Comparison of ENCODE assay signal across 20 cellular contexts in genomic region chr2:127231130-127231865, GRCh38. TPM values are rescaled to one million over a fixed set of nuclear protein-coding genes. Genes with fewer than 3 reads are reported as not detected.
DNase-seq lines count a peak whose midpoint lies in the region; ATAC-seq and TF ChIP-seq lines count a peak whose summit lies in the region.
"Had no signal": no experiment of that assay in that cellular context is flagged by ENCODE, and none has a peak within 500 bp of the region (broad histone marks: within the 10 kb centered on the region; RNA-seq: fewer than 3 reads in every experiment).

No MANE protein-coding gene starts in this region.

- DNase-seq in GM03348 (ENCODE audit: low spot score), result peak; percentile 39
- peak; percentile 3 for DNase-seq in choroid plexus epithelial cell (ENCODE audit: low read depth)
- DNase-seq in left lobe of liver (ENCODE audit: low spot score), result peak; percentile 84
- no peak for DNase-seq in sciatic nerve (ENCODE audit: low spot score)
- no peak for DNase-seq in mammary epithelial cell
- DNase-seq: DMS 273 treated with DMSO at 0.1 percent for 48 hours, GDM1, HFFc6, NCI-H1048, NCI-H146, NCI-H2081, NCI-H510A treated with DMSO at 0.1 percent for 48 hours, NCI-H82, PC-9, SJCRH30 had no signal

- in situ Hi-C loops in mammary epithelial cell (cut with MboI; ENCODE audit: low sequenced_read_pairs in 2 of 2), result no loop called here

- H4K20me1 ChIP-seq in mammary epithelial cell (ENCODE audit: insufficient read depth, low read length), result no peaks in the 10 kb centered on the region

- WGBS in mammary epithelial cell (ENCODE audit: low coverage, missing lambda C conversion rate), result 76% methylated on average over 6 of the region's 6 CpGs

- no peak overlapping the region for H3K9ac ChIP-seq in mammary epithelial cell (ENCODE audit: insufficient read depth, low read length)

- no peaks in the 10 kb centered on the region for H3K9me3 ChIP-seq in mammary epithelial cell (replicated peaks; ENCODE audit: insufficient read depth, low read length)
- H3K9me3 ChIP-seq: SJCRH30 had no signal

- peaks cover 4% of the 10 kb centered on the region for H3K4me1 ChIP-seq in mammary epithelial cell (ENCODE audit: insufficient read depth, low read length)
- H3K4me1 ChIP-seq: SJCRH30 had no signal

- dilution Hi-C loops in mammary epithelial cell (cut with HindIII; ENCODE audit: low sequenced_read_pairs), result no loop called here

- CTCF ChIA-PET in mammary epithelial cell (lab: Charles Lee; ENCODE audit: low non-redundant PET), result interaction anchor here (0.6 kb wide), 1 partner anchor 68 kb away, joined by 6 read pairs; no protein-coding TSS in a partner anchor

- TF ChIP-seq CTCF in choroid plexus epithelial cell (conservative IDR thresholded peaks at IDR 0.05; ENCODE audit: low read depth, low read length), result no peak
- no peak for TF ChIP-seq CTCF in mammary epithelial cell (conservative IDR thresholded peaks at IDR 0.05 in 1 of 2, IDR thresholded peaks at IDR 0.05 in 1 of 2; ENCODE audit: extremely low read depth in 1 of 2, insufficient read depth in 1 of 2, low read depth in 1 of 2, low read length in 2 of 2)

- no peak overlapping the region for H3K27ac ChIP-seq in mammary epithelial cell (ENCODE audit: insufficient read depth, low read depth, low read length)
- H3K27ac ChIP-seq: PC-9, SJCRH30 had no signal

- no peak overlapping the region for H3K4me3 ChIP-seq in choroid plexus epithelial cell (ENCODE audit: low read depth, low read length)
- no peak overlapping the region for H3K4me3 ChIP-seq in mammary epithelial cell (replicated peaks in 1 of 3; ENCODE audit: insufficient read depth in 1 of 3, low read depth in 2 of 3, low read length in 3 of 3)
- H3K4me3 ChIP-seq: PC-9, SJCRH30 had no signal

- no peaks in the 10 kb centered on the region for H3K36me3 ChIP-seq in mammary epithelial cell (ENCODE audit: insufficient read depth, low read length)
- H3K36me3 ChIP-seq: SJCRH30 had no signal

- H2AFZ ChIP-seq in mammary epithelial cell (ENCODE audit: low read depth, low read length), result no peak overlapping the region
- H2AFZ ChIP-seq: PC-9 had no signal

- no peaks in the 10 kb centered on the region for H3K27me3 ChIP-seq in mammary epithelial cell (ENCODE audit: insufficient read depth, low read length)
- H3K27me3 ChIP-seq: SJCRH30 had no signal

- H3K4me2 ChIP-seq in mammary epithelial cell (ENCODE audit: insufficient read depth, low read depth, low read length), result no peak overlapping the region
- H3K4me2 ChIP-seq: PC-9 had no signal

- intact Hi-C loops in sciatic nerve (cut with DNase I), result no loop called here
- intact Hi-C loops in mammary epithelial cell (cut with micrococcal nuclease), result no loop called here

- H3K79me2 ChIP-seq in mammary epithelial cell (ENCODE audit: insufficient read depth, low read length), result no peaks in the 10 kb centered on the region

- ATAC-seq in left lobe of liver (peak; percentile 95), sciatic nerve (peak; percentile 87), GM18858 (IDR thresholded peaks at IDR 0.05; ENCODE audit: unreplicated experiment) (no peak), GM19397 (IDR thresholded peaks at IDR 0.05; ENCODE audit: unreplicated experiment) (no peak), GM21367 (IDR thresholded peaks at IDR 0.05; ENCODE audit: unreplicated experiment) (no peak)

- no TSS peak for BruUV-seq in mammary epithelial cell (replicated peaks; lab: Mats Ljungman, UMichigan)

RNA-seq across cellular contexts. Expression of gene CYP27C1, which starts 11.2 kb away (rescaled TPM):
- 0.05 TPM for total RNA-seq in left lobe of liver
- 0.31 TPM for total RNA-seq in sciatic nerve
- total RNA-seq in mammary epithelial cell, result 1 to 10 TPM in 1 of 2 donors, under 1 TPM in 1; 0.67 to 8.3 TPM
- 4.3 TPM for polyA plus RNA-seq in mammary epithelial cell
- polyA minus RNA-seq in mammary epithelial cell, result 6.9 TPM
- total RNA-seq: HT-29 had no signal
- polyA plus RNA-seq: CD14-positive monocyte had no signal

Comparison
In these comparisons a context has a peak if more than half of its experiments do, and no peak if none do; other contexts are left out.
1. DNase-seq: peak in GM03348 (single experiment), choroid plexus epithelial cell (single experiment) and left lobe of liver (single experiment); none in sciatic nerve (single experiment) and mammary epithelial cell (single experiment).
2. ATAC-seq: peak in left lobe of liver (single experiment) and sciatic nerve (single experiment); none in GM18858 (single experiment), GM19397 (single experiment) and GM21367 (single experiment).